14 cellular contexts compared by ENCODE assay signal in the genomic region with DNA sequence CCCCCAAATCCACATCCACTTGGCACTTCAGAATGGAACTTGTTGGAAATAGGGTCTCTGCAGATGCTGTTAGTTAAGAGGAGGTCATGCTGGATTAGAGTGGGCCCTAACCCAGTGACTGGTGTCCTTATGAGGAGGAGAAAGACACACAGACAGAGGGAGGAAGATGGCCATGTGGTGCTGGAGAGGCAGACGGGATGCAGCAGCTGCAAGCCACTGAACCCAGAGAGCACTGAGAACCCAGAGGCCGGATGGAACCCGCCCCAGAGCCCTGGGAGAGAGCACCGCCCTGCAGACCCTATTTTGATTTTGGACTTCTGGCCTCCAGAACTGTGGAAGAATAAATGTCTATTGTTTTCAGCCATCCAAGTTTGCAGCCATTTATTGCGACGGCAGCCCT. TPM values are rescaled to one million over a fixed set of nuclear protein-coding genes. Genes with fewer than 3 reads are reported as not detected.
DNase-seq lines count a peak whose midpoint lies in the region; ATAC-seq, FAIRE-seq and TF ChIP-seq lines count a peak whose summit lies in the region.
"Had no signal": no experiment of that assay in that cellular context is flagged by ENCODE, and none has a peak within 500 bp of the region (broad histone marks: within the 10 kb centered on the region; RNA-seq: fewer than 3 reads in every experiment).

No MANE protein-coding gene starts in this region.

- DNase-seq in HFFc6 (no peak), RWPE2 (ENCODE audit: low spot score) (no peak), kidney (peak; percentile 39), smooth muscle cell (lab: John Stamatoyannopoulos, UW; ENCODE audit: unreplicated experiment) (no peak), neural progenitor cell (ENCODE audit: low spot score) (no peak), Caco-2 (no peak), ureter (ENCODE audit: low spot score) (no peak)
- DNase-seq: NCI-H1105; NCI-H187 treated with DMSO at 0.1 percent for 48 hours; NCI-H510A treated with DMSO at 0.1 percent for 48 hours; NK-92 treated with Interleukin-12 subunit alpha and Interleukin-12 subunit beta, amount 100 ng/mL, for 24 hours; Right ventricle myocardium superior had no signal

- H3K27me3 Mint-ChIP-seq in HFFc6 (ENCODE audit: insufficient read depth): no peaks in the 10 kb centered on the region
- peaks cover 2% of the 10 kb centered on the region for H3K27me3 Mint-ChIP-seq in neural progenitor cell (ENCODE audit: insufficient read depth, low read depth)
- peaks cover 14% of the 10 kb centered on the region for H3K27me3 Mint-ChIP-seq in Caco-2 (ENCODE audit: insufficient read depth, unreplicated experiment)

- H3K4me3 ChIP-seq in RWPE2 (ENCODE audit: severe bottlenecking) (no peak overlapping the region), kidney (ENCODE audit: low read length in 2 of 2) (no peak overlapping the region), smooth muscle cell (no peak overlapping the region), neural progenitor cell (no peak overlapping the region), Caco-2 (ENCODE audit: low read depth, low read length) (no peak overlapping the region)
- H3K4me3 ChIP-seq: MG63 had no signal

- H3K9me3 ChIP-seq in RWPE2 (ENCODE audit: severe bottlenecking): no peaks in the 10 kb centered on the region
- no peaks in the 10 kb centered on the region for H3K9me3 ChIP-seq in kidney (ENCODE audit: control insufficient read depth in 1 of 2, low read length in 2 of 2)
- H3K9me3 ChIP-seq in smooth muscle cell (replicated peaks; ENCODE audit: low read depth): no peaks in the 10 kb centered on the region
- H3K9me3 ChIP-seq in neural progenitor cell (ENCODE audit: low read depth): no peaks in the 10 kb centered on the region
- H3K9me3 ChIP-seq in Caco-2: no peaks in the 10 kb centered on the region
- H3K9me3 ChIP-seq: MG63 had no signal

- H2AFZ ChIP-seq in smooth muscle cell (ENCODE audit: low read depth): no peak overlapping the region
- no peak overlapping the region for H2AFZ ChIP-seq in neural progenitor cell (replicated peaks)

- H3K27me3 ChIP-seq in RWPE2 (ENCODE audit: insufficient read depth, poor library complexity, severe bottlenecking) (no peaks in the 10 kb centered on the region), smooth muscle cell (ENCODE audit: low read depth) (no peaks in the 10 kb centered on the region), neural progenitor cell (no peaks in the 10 kb centered on the region), Caco-2 (replicated peaks; ENCODE audit: control insufficient read depth, insufficient read depth, low read length) (no peaks in the 10 kb centered on the region; the same call in 1 of the 2 replicates)
- H3K27me3 ChIP-seq: MG63 had no signal

- peak overlapping the region; percentile 52 for H3K4me2 ChIP-seq in smooth muscle cell
- H3K4me2 ChIP-seq in neural progenitor cell: no peak overlapping the region
- H3K4me2 ChIP-seq: KMS-11 had no signal

- H3K4me1 ChIP-seq in RWPE2 (ENCODE audit: insufficient read depth, poor library complexity, severe bottlenecking): peaks cover 7% of the 10 kb centered on the region
- H3K4me1 ChIP-seq in kidney (ENCODE audit: control insufficient read depth in 1 of 2, insufficient read depth in 1 of 2, low read depth in 1 of 2, low read length in 2 of 2): no peaks in the 10 kb centered on the region
- H3K4me1 ChIP-seq in smooth muscle cell (ENCODE audit: low read depth): no peaks in the 10 kb centered on the region
- no peaks in the 10 kb centered on the region for H3K4me1 ChIP-seq in neural progenitor cell
- no peaks in the 10 kb centered on the region for H3K4me1 ChIP-seq in Caco-2

- CTCF ChIA-PET in Caco-2 (lab: Charles Lee): no interaction called here

- POLR2A ChIA-PET in Caco-2 (lab: Charles Lee): no interaction called here

- H3K36me3 ChIP-seq in RWPE2 (ENCODE audit: low read depth): no peaks in the 10 kb centered on the region
- no peaks in the 10 kb centered on the region for H3K36me3 ChIP-seq in kidney (ENCODE audit: control insufficient read depth in 1 of 2, insufficient read depth in 2 of 2, low read length in 2 of 2)
- H3K36me3 ChIP-seq in smooth muscle cell (ENCODE audit: low read depth): no peaks in the 10 kb centered on the region
- H3K36me3 ChIP-seq in neural progenitor cell: no peaks in the 10 kb centered on the region
- no peaks in the 10 kb centered on the region for H3K36me3 ChIP-seq in Caco-2 (ENCODE audit: control insufficient read depth, insufficient read depth, low read length)
- H3K36me3 ChIP-seq: MG63 had no signal

- BruUV-seq in Caco-2 (replicated peaks; lab: Mats Ljungman, UMichigan): no TSS peak

- TF ChIP-seq CTCF in HFFc6 (IDR thresholded peaks at IDR 0.05): no peak
- TF ChIP-seq CTCF in RWPE2 (IDR thresholded peaks at IDR 0.05; ENCODE audit: poor library complexity, severe bottlenecking): no peak
- no peak for TF ChIP-seq CTCF in kidney (IDR thresholded peaks at IDR 0.05; ENCODE audit: borderline replicate concordance, extremely low read depth, insufficient read depth)
- no peak for TF ChIP-seq CTCF in smooth muscle cell (IDR thresholded peaks at IDR 0.05; ENCODE audit: borderline replicate concordance, insufficient read depth, poor library complexity, severe bottlenecking)
- TF ChIP-seq CTCF in neural progenitor cell (IDR thresholded peaks at IDR 0.05): no peak
- no peak for TF ChIP-seq CTCF in Caco-2 (IDR thresholded peaks at IDR 0.05; ENCODE audit: insufficient read depth in 1 of 2, low read depth in 1 of 2, low read length in 1 of 2, severe bottlenecking in 1 of 2, unreplicated experiment in 1 of 2)

- no peaks in the 10 kb centered on the region for H3K9me3 Mint-ChIP-seq in HFFc6
- no peaks in the 10 kb centered on the region for H3K9me3 Mint-ChIP-seq in neural progenitor cell
- H3K9me3 Mint-ChIP-seq in Caco-2 (ENCODE audit: unreplicated experiment): no peaks in the 10 kb centered on the region

- H3K79me2 ChIP-seq in smooth muscle cell (ENCODE audit: low read depth) (no peaks in the 10 kb centered on the region), neural progenitor cell (ENCODE audit: low read depth) (no peaks in the 10 kb centered on the region)

- 91% methylated on average over 6 of the region's 6 CpGs for WGBS in smooth muscle cell (ENCODE audit: low lambda C conversion rate)

- no peak overlapping the region for H3K9ac ChIP-seq in kidney (ENCODE audit: low read length in 2 of 2)
- H3K9ac ChIP-seq in smooth muscle cell (ENCODE audit: low read depth): no peak overlapping the region
- H3K9ac ChIP-seq in neural progenitor cell: no peak overlapping the region
- H3K9ac ChIP-seq: KMS-11 had no signal

- H3K4me1 Mint-ChIP-seq in HFFc6 (ENCODE audit: low read depth) (peaks cover 73% of the 10 kb centered on the region), neural progenitor cell (peaks cover 4% of the 10 kb centered on the region), Caco-2 (ENCODE audit: low read depth, unreplicated experiment) (no peaks in the 10 kb centered on the region)

- H3K36me3 Mint-ChIP-seq in HFFc6 (ENCODE audit: low read depth): no peaks in the 10 kb centered on the region
- H3K36me3 Mint-ChIP-seq in neural progenitor cell: no peaks in the 10 kb centered on the region
- no peaks in the 10 kb centered on the region for H3K36me3 Mint-ChIP-seq in Caco-2 (ENCODE audit: insufficient read depth, unreplicated experiment)

- H4K20me1 ChIP-seq in smooth muscle cell (ENCODE audit: low read depth) (no peaks in the 10 kb centered on the region), neural progenitor cell (ENCODE audit: low read depth) (no peaks in the 10 kb centered on the region)

- H3K4me3 Mint-ChIP-seq in HFFc6 (peak overlapping the region; percentile 70), neural progenitor cell (no peak overlapping the region), Caco-2 (ENCODE audit: unreplicated experiment) (no peak overlapping the region)

- peak overlapping the region; percentile 59 for H3K27ac ChIP-seq in RWPE2 (ENCODE audit: poor library complexity, severe bottlenecking)
- no peak overlapping the region for H3K27ac ChIP-seq in kidney (ENCODE audit: low read depth in 2 of 2, low read length in 2 of 2)
- peak overlapping the region; percentile 60 for H3K27ac ChIP-seq in smooth muscle cell (ENCODE audit: low read depth)
- H3K27ac ChIP-seq in neural progenitor cell: no peak overlapping the region
- H3K27ac ChIP-seq: KMS-11 had no signal

- no peak for FAIRE-seq in kidney (lab: Jason Lieb, UNC)

- intact Hi-C loops in kidney (cut with DNase I): no loop called here
- intact Hi-C loops in Caco-2 (cut with micrococcal nuclease; ENCODE audit: unreplicated experiment): no loop called here

- H3K27ac Mint-ChIP-seq in HFFc6: peak overlapping the region; percentile 97
- no peak overlapping the region for H3K27ac Mint-ChIP-seq in neural progenitor cell
- H3K27ac Mint-ChIP-seq in Caco-2 (ENCODE audit: unreplicated experiment): no peak overlapping the region

- H3F3A ChIP-seq in smooth muscle cell (ENCODE audit: low read depth) (no peaks in the 10 kb centered on the region), neural progenitor cell (ENCODE audit: low read depth) (no peaks in the 10 kb centered on the region)

- no peak for ATAC-seq in RWPE2 (ENCODE audit: low read depth)

RNA-seq across cellular contexts. Expression of a gene that starts 58.0 kb away (rescaled TPM):
- total RNA-seq in HFFc6 (2021; fragmentation: NEBNext Ultra II Directional; extraction: Animal tissue kit (Norgen Biotek cat#: 25700)): under 1 TPM in 4 of 6 experiments, not detected in 2; 0.14 to 0.39 (median 0.21) TPM
- 0.98 TPM for total RNA-seq in kidney
- 0.09 TPM for polyA plus RNA-seq in kidney (ENCODE audit: insufficient read depth, low read depth, low replicate concordance)
- total RNA-seq in smooth muscle cell: 0.04 TPM in 1 of 2 replicates, not detected in the other
- polyA plus RNA-seq in smooth muscle cell: 0.14 TPM in 1 of 2 replicates, not detected in the other
- 0.15 and 0.40 TPM in 2 replicates for total RNA-seq in neural progenitor cell (ENCODE audit: low replicate concordance)
- 0.63 and 0.79 TPM in 2 replicates for total RNA-seq in Caco-2 (2022)
- total RNA-seq in ureter: 5.5 TPM

Comparison
In these comparisons a context has a peak if more than half of its experiments do, and no peak if none do; other contexts are left out.
1. H3K27ac ChIP-seq: peak in RWPE2 (single experiment) and smooth muscle cell (single experiment); none in kidney (0 of 2) and neural progenitor cell (single experiment).